ENCODE assay signal across 8 cellular contexts in genomic region chr2:161308178-161308955, GRCh38. TPM values are rescaled to one million over a fixed set of nuclear protein-coding genes. Genes with fewer than 3 reads are reported as not detected.
DNase-seq lines count a peak whose midpoint lies in the region; ATAC-seq and FAIRE-seq lines count a peak whose summit lies in the region.

Gene PSMD14 (plus strand): TSS chr2:161308425. CDS start chr2:161318826, 10,401 bp downstream.

- H3K36me3 ChIP-seq in endocrine pancreas (ENCODE audit: control insufficient read depth, insufficient read depth, low read length), result no peaks in the 10 kb centered on the region

- peak within 1 kb of the TSS; percentile 97 for H3K4me3 ChIP-seq in endocrine pancreas (ENCODE audit: control insufficient read depth, insufficient read depth, low read length)

- H3K9me3 ChIP-seq in endocrine pancreas (ENCODE audit: control insufficient read depth, low read length), result no peaks in the 10 kb centered on the region

- H3K9ac ChIP-seq in endocrine pancreas (ENCODE audit: control insufficient read depth, insufficient read depth, low read length), result peak within 1 kb of the TSS; percentile 71

- ATAC-seq in GM21367 (IDR thresholded peaks at IDR 0.05; ENCODE audit: unreplicated experiment), result peak; percentile 98
- ATAC-seq in activated CD8-positive, alpha-beta memory T cell treated with anti-CD3 and anti-CD28 coated beads, Interleukin-2, amount 10 ng/mL, durations not matched to agents 7 days and 5 days, result peak; percentile 95

- H3K27me3 Mint-ChIP-seq in activated CD8-positive, alpha-beta memory T cell treated with anti-CD3 and anti-CD28 coated beads, Interleukin-2, amount 10 ng/mL, durations not matched to agents 7 days and 5 days, result no peaks in the 10 kb centered on the region

- H3K36me3 Mint-ChIP-seq in activated CD8-positive, alpha-beta memory T cell treated with anti-CD3 and anti-CD28 coated beads, Interleukin-2, amount 10 ng/mL, durations not matched to agents 7 days and 5 days, result peaks cover 29% of the 10 kb centered on the region

- CTCF ChIA-PET in activated CD8-positive, alpha-beta memory T cell treated with anti-CD3 and anti-CD28 coated beads, Interleukin-2, amount 10 ng/mL, durations not matched to agents 7 days and 5 days (lab: Charles Lee), result interaction anchor here (1.2 to 1.3 kb wide), 2 partner anchors 78 to 84 kb away, joined by 3 read pairs; no protein-coding TSS in a partner anchor

- peak; percentile 69 for FAIRE-seq in HTR-8/SVneo (lab: Jason Lieb, UNC)

- DNase-seq in COLO829 (ENCODE audit: low spot score), result peak; percentile 64
- peak; percentile 87 for DNase-seq in HTR-8/SVneo (ENCODE audit: insufficient read length, low spot score)
- peak; percentile 92 for DNase-seq in NOMO-1 treated with dmso at 0.1 percent for 144 hours (lab: John Stamatoyannopoulos, UW; ENCODE audit: unreplicated experiment)
- DNase-seq in activated CD8-positive, alpha-beta memory T cell treated with anti-CD3 and anti-CD28 coated beads, Interleukin-2, amount 10 ng/mL, durations not matched to agents 7 days and 5 days, result peak; percentile 97
- DNase-seq in mesenteric fat pad (ENCODE audit: low spot score), result peak; percentile 96
- peak; percentile 66 for DNase-seq in stimulated activated CD8-positive, alpha-beta memory T cell treated with anti-CD3 and anti-CD28 coated beads, Interleukin-15, amount 100 ng/mL, for 24 hours (ENCODE audit: low read depth)

- H3K27me3 ChIP-seq in endocrine pancreas (ENCODE audit: control insufficient read depth, insufficient read depth, low read length), result no peaks in the 10 kb centered on the region

- peaks cover 35% of the 10 kb centered on the region for H3K4me1 Mint-ChIP-seq in activated CD8-positive, alpha-beta memory T cell treated with anti-CD3 and anti-CD28 coated beads, Interleukin-2, amount 10 ng/mL, durations not matched to agents 7 days and 5 days

- H3K9me3 Mint-ChIP-seq in activated CD8-positive, alpha-beta memory T cell treated with anti-CD3 and anti-CD28 coated beads, Interleukin-2, amount 10 ng/mL, durations not matched to agents 7 days and 5 days (ENCODE audit: low read depth), result no peaks in the 10 kb centered on the region

- H3K4me1 ChIP-seq in endocrine pancreas (ENCODE audit: control insufficient read depth, insufficient read depth, low read length), result peaks cover 5% of the 10 kb centered on the region

- peak within 1 kb of the TSS; percentile 98 for H3K27ac Mint-ChIP-seq in activated CD8-positive, alpha-beta memory T cell treated with anti-CD3 and anti-CD28 coated beads, Interleukin-2, amount 10 ng/mL, durations not matched to agents 7 days and 5 days

- peak within 1 kb of the TSS; percentile 87 for H3K4me3 Mint-ChIP-seq in activated CD8-positive, alpha-beta memory T cell treated with anti-CD3 and anti-CD28 coated beads, Interleukin-2, amount 10 ng/mL, durations not matched to agents 7 days and 5 days

RNA-seq across cellular contexts. Expression of gene PSMD14, which starts in this region (rescaled TPM):
- 10 to 100 TPM; 68.3 to 86.1 TPM for total RNA-seq in activated CD8-positive, alpha-beta memory T cell treated with anti-CD3 and anti-CD28 coated beads, Interleukin-2, amount 10 ng/mL, durations not matched to agents 7 days and 5 days
- total RNA-seq in mesenteric fat pad, result 50.3 TPM

Comparison
In these comparisons a context has a peak if more than half of its experiments do, and no peak if none do; other contexts are left out.
1. Peak in every context shown above with its lines: DNase-seq, ATAC-seq and H3K4me3 ChIP-seq.